Comparison of ENCODE assay signal across 8 cellular contexts in genomic region chr11:6602096-6602940, GRCh38. TPM values are rescaled to one million over a fixed set of nuclear protein-coding genes. Genes with fewer than 3 reads are reported as not detected.
DNase-seq lines count a peak whose midpoint lies in the region; TF ChIP-seq lines count a peak whose summit lies in the region.

No MANE protein-coding gene starts in this region.

- H3K36me3 ChIP-seq in HAP-1 (replicated peaks), result peaks cover 46% of the 10 kb centered on the region
- peaks cover 43% of the 10 kb centered on the region for H3K36me3 ChIP-seq in WERI-Rb-1
- H3K36me3 ChIP-seq in smooth muscle cell (ENCODE audit: low read depth), result peaks cover 5% of the 10 kb centered on the region

- H3K27ac ChIP-seq in WERI-Rb-1 (no peak overlapping the region), smooth muscle cell (ENCODE audit: low read depth) (peak overlapping the region; percentile 99)

- in situ Hi-C loops in HAP-1 (cut with MboI; ENCODE audit: low sequenced_read_pairs), result no loop called here

- H3K4me3 ChIP-seq in HAP-1 (peak overlapping the region; percentile 94), WERI-Rb-1 (ENCODE audit: low read depth, low read length) (peak overlapping the region; percentile 90), iPS-11a (ENCODE audit: low read depth, low read length) (peak overlapping the region; percentile 78), smooth muscle cell (peak overlapping the region; percentile 95)

- no peak overlapping the region for H2AFZ ChIP-seq in smooth muscle cell (ENCODE audit: low read depth)

- WGBS in smooth muscle cell (ENCODE audit: low lambda C conversion rate), result 66% methylated on average over 7 of the region's 7 CpGs

- H3K9me3 ChIP-seq in HAP-1, result no peaks in the 10 kb centered on the region
- no peaks in the 10 kb centered on the region for H3K9me3 ChIP-seq in WERI-Rb-1 (ENCODE audit: severe bottlenecking)
- no peaks in the 10 kb centered on the region for H3K9me3 ChIP-seq in smooth muscle cell (replicated peaks; ENCODE audit: low read depth)

- H4K20me1 ChIP-seq in smooth muscle cell (ENCODE audit: low read depth), result peaks cover 23% of the 10 kb centered on the region

- DNase-seq in HAP-1 (ENCODE audit: low spot score in 2 of 2) (no peak), WERI-Rb-1 (no peak), smooth muscle cell (lab: John Stamatoyannopoulos, UW; ENCODE audit: unreplicated experiment) (no peak), cerebellum (ENCODE audit: low spot score) (no peak), anterior cingulate cortex (lab: John Stamatoyannopoulos, UW) (no peak), NCI-H146 treated with DMSO at 0.1 percent for 48 hours (lab: John Stamatoyannopoulos, UW; ENCODE audit: unreplicated experiment) (no peak), NCI-H187 (lab: John Stamatoyannopoulos, UW) (no peak)

- H3K79me2 ChIP-seq in smooth muscle cell (ENCODE audit: low read depth), result peaks cover 74% of the 10 kb centered on the region

- peak overlapping the region; percentile 92 for H3K4me2 ChIP-seq in smooth muscle cell

- peak overlapping the region; percentile 69 for H3K9ac ChIP-seq in smooth muscle cell (ENCODE audit: low read depth)

- no peaks in the 10 kb centered on the region for H3K27me3 ChIP-seq in HAP-1 (ENCODE audit: low read depth)
- no peaks in the 10 kb centered on the region for H3K27me3 ChIP-seq in WERI-Rb-1 (ENCODE audit: insufficient read depth, low read depth, severe bottlenecking)
- H3K27me3 ChIP-seq in smooth muscle cell (ENCODE audit: low read depth), result no peaks in the 10 kb centered on the region

- TF ChIP-seq CTCF in WERI-Rb-1 (IDR thresholded peaks at IDR 0.05; ENCODE audit: low read depth, low read length), result no peak
- TF ChIP-seq CTCF in smooth muscle cell (IDR thresholded peaks at IDR 0.05; ENCODE audit: borderline replicate concordance, insufficient read depth, poor library complexity, severe bottlenecking), result no peak

- H3K4me1 ChIP-seq in HAP-1 (peaks cover 26% of the 10 kb centered on the region), smooth muscle cell (ENCODE audit: low read depth) (peaks cover 32% of the 10 kb centered on the region)

- H3F3A ChIP-seq in smooth muscle cell (ENCODE audit: low read depth), result peaks cover 23% of the 10 kb centered on the region

RNA-seq across cellular contexts. Expression of gene RRP8, which starts 1.1 kb away (rescaled TPM):
- total RNA-seq in smooth muscle cell (10.2 and 13.5 TPM in 2 replicates), cerebellum (16.9 TPM)
- polyA plus RNA-seq in smooth muscle cell, result 23.5 and 24.9 TPM in 2 replicates

RNA-seq across cellular contexts. Expression of gene ILK, which starts 1.3 kb away (rescaled TPM):
- 138 and 166 TPM in 2 replicates for total RNA-seq in smooth muscle cell
- polyA plus RNA-seq in smooth muscle cell, result 236 and 238 TPM in 2 replicates
- 45.5 TPM for total RNA-seq in cerebellum

RNA-seq across cellular contexts. Expression of gene TAF10, which starts 9.7 kb away (rescaled TPM):
- total RNA-seq in smooth muscle cell, result 67.9 and 83.3 TPM in 2 replicates
- polyA plus RNA-seq in smooth muscle cell, result 373 and 378 TPM in 2 replicates
- total RNA-seq in cerebellum, result 11.3 TPM

RNA-seq across cellular contexts. Expression of gene TPP1, which starts 16.9 kb away (rescaled TPM):
- total RNA-seq in smooth muscle cell, result 21.6 and 37.3 TPM in 2 replicates
- 54.1 and 55.4 TPM in 2 replicates for polyA plus RNA-seq in smooth muscle cell
- total RNA-seq in cerebellum, result 19.1 TPM

RNA-seq across cellular contexts. Expression of gene DCHS1, which starts 53.3 kb away (rescaled TPM):
- 25.1 and 34.2 TPM in 2 replicates for total RNA-seq in smooth muscle cell
- polyA plus RNA-seq in smooth muscle cell, result 21.0 and 24.5 TPM in 2 replicates
- total RNA-seq in cerebellum, result 62.2 TPM
